Comparison of ENCODE assay signal across 18 cellular contexts in the genomic region with DNA sequence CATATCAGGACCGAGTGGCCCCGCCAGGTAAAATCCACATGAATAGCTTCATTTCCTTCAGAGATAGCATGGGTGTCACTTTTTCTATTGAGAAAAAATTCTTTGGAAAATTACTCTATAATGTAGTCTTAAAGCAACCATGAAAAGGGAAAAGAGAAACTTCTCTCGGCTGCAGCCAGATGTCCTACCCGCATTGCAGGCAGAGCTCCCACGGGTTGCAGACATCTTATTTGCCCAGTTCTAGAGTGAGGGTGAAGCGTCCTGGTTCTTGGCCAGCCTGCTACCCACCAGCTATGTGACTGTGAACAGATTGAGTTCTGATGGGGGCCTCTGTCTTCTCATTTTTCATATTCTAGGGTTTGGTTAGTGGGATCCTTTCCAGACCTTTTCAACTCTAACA. TPM values are rescaled to one million over a fixed set of nuclear protein-coding genes. Genes with fewer than 3 reads are reported as not detected.
DNase-seq lines count a peak whose midpoint lies in the region; ATAC-seq and TF ChIP-seq lines count a peak whose summit lies in the region.
"Had no signal": no experiment of that assay in that cellular context is flagged by ENCODE, and none has a peak within 500 bp of the region (broad histone marks: within the 10 kb centered on the region; RNA-seq: fewer than 3 reads in every experiment).

No MANE protein-coding gene starts in this region.

- peak; percentile 40 for DNase-seq in ACHN
- no peak for DNase-seq in RWPE2 (ENCODE audit: low spot score)
- no peak for DNase-seq in esophagus muscularis mucosa (ENCODE audit: extremely low spot score)
- no peak for DNase-seq in RKO (ENCODE audit: low spot score)
- no peak for DNase-seq in activated T-cell treated with anti-CD3 and anti-CD28 coated beads for 4 hours
- DNase-seq: activated CD4-positive, alpha-beta T cell treated with anti-CD3 and anti-CD28 coated beads, Interleukin-2, amount 50 U/mL, for 1 hour; DMS153; effector memory CD8-positive, alpha-beta T cell; glutamatergic neuron; H7; NCI-H1694; NCI-H526 treated with DMSO at 0.1 percent for 48 hours; stimulated activated CD4-positive, alpha-beta T cell treated with anti-CD3 and anti-CD28 coated beads, Interleukin-15, amount 100 ng/mL, for 24 hours; testis had no signal

- no peak for TF ChIP-seq EP300 in esophagus muscularis mucosa (IDR thresholded peaks at IDR 0.05)

- H3K9me3 ChIP-seq in RWPE2 (ENCODE audit: severe bottlenecking): no peaks in the 10 kb centered on the region
- H3K9me3 ChIP-seq in esophagus muscularis mucosa: no peaks in the 10 kb centered on the region
- no peaks in the 10 kb centered on the region for H3K9me3 ChIP-seq in parathyroid adenoma (ENCODE audit: control insufficient read depth, low read length)
- H3K9me3 ChIP-seq: testis had no signal

- H3K4me1 ChIP-seq in RWPE2 (ENCODE audit: insufficient read depth, poor library complexity, severe bottlenecking) (peaks cover 72% of the 10 kb centered on the region), esophagus muscularis mucosa (peaks cover 57 to 92% (median 88%) of the 10 kb centered on the region in 4 donors), parathyroid adenoma (peaks cover 18% of the 10 kb centered on the region)

- peak overlapping the region; percentile 20 for H3K4me2 ChIP-seq in parathyroid adenoma (ENCODE audit: low read length)
- H3K4me2 ChIP-seq: neural progenitor cell had no signal

- H3K4me3 ChIP-seq in RWPE2 (ENCODE audit: severe bottlenecking) (no peak overlapping the region), esophagus muscularis mucosa (peak overlapping the region in 2 of 4 donors; percentile 1 to 97), parathyroid adenoma (ENCODE audit: low read depth, low read length) (no peak overlapping the region)
- H3K4me3 ChIP-seq: neural progenitor cell, testis had no signal

- no peak overlapping the region for H2AFZ ChIP-seq in parathyroid adenoma
- H2AFZ ChIP-seq: neural progenitor cell had no signal

- no peak for TF ChIP-seq POLR2A in esophagus muscularis mucosa (IDR thresholded peaks at IDR 0.05; ENCODE audit: low read depth)

- intact Hi-C loops in esophagus muscularis mucosa (cut with DNase I): no loop called here

- H3K79me2 ChIP-seq in parathyroid adenoma: peaks cover 55% of the 10 kb centered on the region

- H3K9ac ChIP-seq in parathyroid adenoma: no peak overlapping the region
- H3K9ac ChIP-seq: neural progenitor cell had no signal

- H3K36me3 ChIP-seq in RWPE2 (ENCODE audit: low read depth): peaks cover 63% of the 10 kb centered on the region
- H3K36me3 ChIP-seq in esophagus muscularis mucosa: peaks cover 4 to 44% (median 21%) of the 10 kb centered on the region in 4 donors
- no peaks in the 10 kb centered on the region for H3K36me3 ChIP-seq in parathyroid adenoma (ENCODE audit: control insufficient read depth, insufficient read depth, low read length)
- H3K36me3 ChIP-seq: neural progenitor cell had no signal

- ATAC-seq in RWPE2 (ENCODE audit: low read depth) (no peak), HG02938 (IDR thresholded peaks at IDR 0.05; ENCODE audit: unreplicated experiment) (no peak), HG03521 (IDR thresholded peaks at IDR 0.05; ENCODE audit: unreplicated experiment) (no peak)
- ATAC-seq: effector memory CD8-positive, alpha-beta T cell had no signal

- in situ Hi-C loops in ACHN (cut with HindIII; ENCODE audit: low pct_ligation_motif_present, low pct_unique_long_range_greater_than_20kb, low sequenced_read_pairs): no loop called here

- WGBS in esophagus muscularis mucosa: 71% methylated on average over 6 of the region's 6 CpGs

- H3K27me3 ChIP-seq in RWPE2 (ENCODE audit: insufficient read depth, poor library complexity, severe bottlenecking) (no peaks in the 10 kb centered on the region), esophagus muscularis mucosa (no peaks in the 10 kb centered on the region), parathyroid adenoma (ENCODE audit: control insufficient read depth, insufficient read depth, low read length) (no peaks in the 10 kb centered on the region)
- H3K27me3 ChIP-seq: neural progenitor cell, testis had no signal

- H3K27ac ChIP-seq in RWPE2 (ENCODE audit: poor library complexity, severe bottlenecking) (peak overlapping the region; percentile 96), esophagus muscularis mucosa (replicated peaks in 1 of 4) (peak overlapping the region; percentile 90 to 98 (median 96)), parathyroid adenoma (peak overlapping the region; percentile 96)
- H3K27ac ChIP-seq: neural progenitor cell had no signal

- TF ChIP-seq CTCF in RWPE2 (IDR thresholded peaks at IDR 0.05; ENCODE audit: poor library complexity, severe bottlenecking) (no peak), esophagus muscularis mucosa (IDR thresholded peaks at IDR 0.05) (peak in 2 of 3 experiments; percentile 13 to 31), parathyroid adenoma (IDR thresholded peaks at IDR 0.05) (no peak)

RNA-seq across cellular contexts. Expression of a gene that starts 5.0 kb away (rescaled TPM):
- total RNA-seq in esophagus muscularis mucosa: 10 to 100 TPM; 69.4 to 88.6 (median 78.3) TPM

Comparison
In these comparisons a context has a peak if more than half of its experiments do, and no peak if none do; other contexts are left out.
1. CTCF ChIP-seq: peak in esophagus muscularis mucosa (2 of 3); none in RWPE2 (single experiment) and parathyroid adenoma (single experiment).
2. Peak in every context shown above with its lines, with median percentiles within 50 percentile points of each other: H3K27ac ChIP-seq.